8 cellular contexts compared by ENCODE assay signal in genomic region chr3:115692887-115693524, GRCh38.
A peak's percentile ranks its signal among the peaks of the same experiment; 100 is the strongest.
DNase-seq lines count a peak whose midpoint lies in the region; ATAC-seq and TF ChIP-seq lines count a peak whose summit lies in the region.

No MANE protein-coding gene starts in this region.

- H3K4me3 Mint-ChIP-seq in GM23338: no peak overlapping the region

- no peak for TF ChIP-seq POLR2A in Peyer's patch (IDR thresholded peaks at IDR 0.05)
- TF ChIP-seq POLR2A in thyroid gland (IDR thresholded peaks at IDR 0.05): no peak

- H3K9me3 ChIP-seq in Peyer's patch (no peaks in the 10 kb centered on the region), thyroid gland (no peaks in the 10 kb centered on the region)

- intact Hi-C loops in thyroid gland (cut with DNase I): no loop called here

- DNase-seq in G401 (ENCODE audit: low spot score) (peak; percentile 89), GM23338 (ENCODE audit: low spot score) (peak; percentile 88), Kasumi-1 (lab: John Stamatoyannopoulos, UW) (peak; percentile 72 to 80), Peyer's patch (peak; percentile 53 to 85 (median 62)), activated T-helper 1 cell treated with Interleukin-2 at 50 U/mL for 16 hours (ENCODE audit: low read depth) (peak; percentile 34), fibroblast of villous mesenchyme (ENCODE audit: low read depth) (peak; percentile 58), omental fat pad (ENCODE audit: low spot score) (peak; percentile 57), thyroid gland (peak; percentile 74 to 78)

- H3K4me3 ChIP-seq in GM23338: no peak overlapping the region
- H3K4me3 ChIP-seq in Peyer's patch: no peak overlapping the region
- H3K4me3 ChIP-seq in fibroblast of villous mesenchyme (ENCODE audit: low read depth, low read length): no peak overlapping the region
- H3K4me3 ChIP-seq in thyroid gland (replicated peaks in 1 of 3): no peak overlapping the region

- TF ChIP-seq CTCF in GM23338 (conservative IDR thresholded peaks at IDR 0.05; ENCODE audit: low read depth in 2 of 2) (peak; percentile 86 to 97), Peyer's patch (IDR thresholded peaks at IDR 0.05) (peak; percentile 27 to 77 (median 70)), fibroblast of villous mesenchyme (IDR thresholded peaks at IDR 0.05; ENCODE audit: insufficient read depth, low read depth, low read length) (peak; percentile 85), omental fat pad (IDR thresholded peaks at IDR 0.05) (peak in 1 of 3 donors; percentile 41), thyroid gland (IDR thresholded peaks at IDR 0.05) (peak; percentile 44 to 89 (median 73))

- H3K27me3 ChIP-seq in GM23338 (ENCODE audit: insufficient read depth) (no peaks in the 10 kb centered on the region), Peyer's patch (no peaks in the 10 kb centered on the region), thyroid gland (no peaks in the 10 kb centered on the region)

- H3K27ac ChIP-seq in GM23338 (ENCODE audit: low read depth) (no peak overlapping the region), Peyer's patch (no peak overlapping the region), thyroid gland (no peak overlapping the region)

- no peaks in the 10 kb centered on the region for H3K36me3 Mint-ChIP-seq in GM23338 (ENCODE audit: low read depth)

- H2AFZ ChIP-seq in GM23338: no peak overlapping the region

- H3K27ac Mint-ChIP-seq in GM23338: no peak overlapping the region

- peaks cover 13% of the 10 kb centered on the region for H3K4me1 Mint-ChIP-seq in GM23338

- H3K9me3 Mint-ChIP-seq in GM23338: no peaks in the 10 kb centered on the region

- no peaks in the 10 kb centered on the region for H3K36me3 ChIP-seq in GM23338 (ENCODE audit: insufficient read depth)
- no peaks in the 10 kb centered on the region for H3K36me3 ChIP-seq in Peyer's patch
- H3K36me3 ChIP-seq in thyroid gland: no peaks in the 10 kb centered on the region

- in situ Hi-C loops in G401 (cut with HindIII; ENCODE audit: low sequenced_read_pairs): no loop called here

- no peaks in the 10 kb centered on the region for H3K9me2 ChIP-seq in GM23338 (ENCODE audit: insufficient read depth)

- H3K4me2 ChIP-seq in GM23338: no peak overlapping the region

- no peaks in the 10 kb centered on the region; the same call in 1 of the 2 replicates for H3K4me1 ChIP-seq in GM23338 (ENCODE audit: insufficient read depth)
- no peaks in the 10 kb centered on the region for H3K4me1 ChIP-seq in Peyer's patch
- H3K4me1 ChIP-seq in thyroid gland: no peaks in the 10 kb centered on the region

- H3F3A ChIP-seq in GM23338 (replicated peaks; ENCODE audit: low read depth): no peaks in the 10 kb centered on the region

- peak; percentile 97 for ATAC-seq in GM23338
- peak; percentile 82 for ATAC-seq in omental fat pad (ENCODE audit: low FRiP score)

- H3K79me2 ChIP-seq in GM23338 (replicated peaks; ENCODE audit: insufficient read depth): no peaks in the 10 kb centered on the region

- WGBS in thyroid gland, 2 donors: 20 to 23% methylated on average over 8 of the region's 8 CpGs

- peaks cover 2% of the 10 kb centered on the region for H3K27me3 Mint-ChIP-seq in GM23338 (ENCODE audit: insufficient read depth, low read depth, poor library complexity)

- H4K20me1 ChIP-seq in GM23338 (replicated peaks; ENCODE audit: insufficient read depth): no peaks in the 10 kb centered on the region

TF ChIP-seq in GM23338, 12 proteins besides CTCF, POLR2A, EP300 and RAD21:
- no peak for TF ChIP-seq NANOG (IDR thresholded peaks at IDR 0.05; ENCODE audit: borderline replicate concordance)
- TF ChIP-seq POLR2AphosphoS5 (IDR thresholded peaks at IDR 0.05; ENCODE audit: low read depth): no peak
- no peak for TF ChIP-seq EZH2 (IDR thresholded peaks at IDR 0.05; ENCODE audit: low read depth, unreplicated experiment)
- no peak for TF ChIP-seq EZH2phosphoT487 (IDR thresholded peaks at IDR 0.05; ENCODE audit: unreplicated experiment)
- no peak for TF ChIP-seq STAT1 (IDR thresholded peaks at IDR 0.05; ENCODE audit: unreplicated experiment)
- TF ChIP-seq REST (IDR thresholded peaks at IDR 0.05; ENCODE audit: unreplicated experiment): no peak
- no peak for TF ChIP-seq CREB1 (CRISPR knock-in tag; IDR thresholded peaks at IDR 0.05; ENCODE audit: low read depth)
- TF ChIP-seq ZNF462 (CRISPR knock-in tag; IDR thresholded peaks at IDR 0.05): no peak
- no peak for TF ChIP-seq JUNB (IDR thresholded peaks at IDR 0.05; ENCODE audit: unreplicated experiment)
- no peak for TF ChIP-seq ZNF114 (CRISPR knock-in tag; IDR thresholded peaks at IDR 0.05)
- TF ChIP-seq ZNF331 (CRISPR knock-in tag; IDR thresholded peaks at IDR 0.05; ENCODE audit: low read depth): no peak

Comparison
In these comparisons a context has a peak if more than half of its experiments do, and no peak if none do; other contexts are left out.
1. DNase-seq: peak in every context shown above with its lines; median percentile 89 in G401; 88 in GM23338; 76 in Kasumi-1; 76 in thyroid gland; 62 in Peyer's patch; 58 in fibroblast of villous mesenchyme; 57 in omental fat pad; 34 in activated T-helper 1 cell treated with Interleukin-2 at 50 U/mL for 16 hours.